In genomic region chr7:46146454-46147255, GRCh38 we compare ENCODE assay signal across 12 cellular contexts.
DNase-seq lines count a peak whose midpoint lies in the region; ATAC-seq, FAIRE-seq and TF ChIP-seq lines count a peak whose summit lies in the region.
"Had no signal": no experiment of that assay in that cellular context is flagged by ENCODE, and none has a peak within 500 bp of the region (broad histone marks: within the 10 kb centered on the region; RNA-seq: fewer than 3 reads in every experiment).

No MANE protein-coding gene starts in this region.

- no peak overlapping the region for H3K27ac Mint-ChIP-seq in activated CD8-positive, alpha-beta memory T cell treated with anti-CD3 and anti-CD28 coated beads, Interleukin-2, amount 10 ng/mL, durations not matched to agents 7 days and 5 days
- H3K27ac Mint-ChIP-seq: naive thymus-derived CD8-positive, alpha-beta T cell had no signal

- peak; percentile 72 for DNase-seq in H54 (ENCODE audit: insufficient read length, low spot score)
- DNase-seq in SJSA1 (ENCODE audit: low read depth in 1 of 2, low spot score in 2 of 2): peak; percentile 46 to 52
- peak; percentile 90 for DNase-seq in glomerular visceral epithelial cell (ENCODE audit: extremely low spot score)
- DNase-seq in thyroid gland: peak; percentile 65 to 84
- DNase-seq in activated CD8-positive, alpha-beta memory T cell treated with anti-CD3 and anti-CD28 coated beads, Interleukin-2, amount 10 ng/mL, durations not matched to agents 7 days and 5 days: no peak
- DNase-seq: amygdala; DND-41; naive thymus-derived CD8-positive, alpha-beta T cell; NCI-H187 treated with DMSO at 0.1 percent for 48 hours had no signal

- no peak for TF ChIP-seq POLR2A in H54 (IDR thresholded peaks at IDR 0.05; ENCODE audit: low read depth, low read length)
- no peak for TF ChIP-seq POLR2A in thyroid gland (IDR thresholded peaks at IDR 0.05)

- 61 to 71% methylated on average over 11 of the region's 11 CpGs for whole genome bisulfite sequencing in thyroid gland, 2 donors

- intact Hi-C loops in thyroid gland (cut with DNase I): no loop called here

- FAIRE-seq in H54 (lab: Jason Lieb, UNC): peak; percentile 97
- FAIRE-seq: TTC549 had no signal

- H3K9me3 ChIP-seq in SJSA1 (replicated peaks) (no peaks in the 10 kb centered on the region), thyroid gland (no peaks in the 10 kb centered on the region)

- ATAC-seq in GM19023 (IDR thresholded peaks at IDR 0.05; ENCODE audit: unreplicated experiment) (no peak), HG03097 (IDR thresholded peaks at IDR 0.05; ENCODE audit: low FRiP score, unreplicated experiment) (no peak)
- no peak for ATAC-seq in activated CD8-positive, alpha-beta memory T cell treated with anti-CD3 and anti-CD28 coated beads, Interleukin-2, amount 10 ng/mL, durations not matched to agents 7 days and 5 days
- ATAC-seq: naive thymus-derived CD8-positive, alpha-beta T cell had no signal

- H3K36me3 ChIP-seq in SJSA1 (no peaks in the 10 kb centered on the region), thyroid gland (no peaks in the 10 kb centered on the region)

- H3K4me1 Mint-ChIP-seq in activated CD8-positive, alpha-beta memory T cell treated with anti-CD3 and anti-CD28 coated beads, Interleukin-2, amount 10 ng/mL, durations not matched to agents 7 days and 5 days: no peaks in the 10 kb centered on the region
- H3K4me1 Mint-ChIP-seq: naive thymus-derived CD8-positive, alpha-beta T cell had no signal

- H3K4me3 Mint-ChIP-seq in activated CD8-positive, alpha-beta memory T cell treated with anti-CD3 and anti-CD28 coated beads, Interleukin-2, amount 10 ng/mL, durations not matched to agents 7 days and 5 days: no peak overlapping the region
- H3K4me3 Mint-ChIP-seq: naive thymus-derived CD8-positive, alpha-beta T cell had no signal

- no peak for TF ChIP-seq CTCF in thyroid gland (IDR thresholded peaks at IDR 0.05)

- H3K27ac ChIP-seq in SJSA1 (peak overlapping the region; percentile 84), thyroid gland (peak overlapping the region; percentile 42 to 71 (median 64))

- CTCF ChIA-PET in activated CD8-positive, alpha-beta memory T cell treated with anti-CD3 and anti-CD28 coated beads, Interleukin-2, amount 10 ng/mL, durations not matched to agents 7 days and 5 days (lab: Charles Lee): no interaction called here

- peaks cover 2% of the 10 kb centered on the region for H3K9me3 Mint-ChIP-seq in activated CD8-positive, alpha-beta memory T cell treated with anti-CD3 and anti-CD28 coated beads, Interleukin-2, amount 10 ng/mL, durations not matched to agents 7 days and 5 days (ENCODE audit: low read depth)

- H3K4me1 ChIP-seq in SJSA1 (replicated peaks) (peaks cover 47% of the 10 kb centered on the region), thyroid gland (peaks cover 14 to 22% of the 10 kb centered on the region in 2 donors)

- no peaks in the 10 kb centered on the region for H3K27me3 Mint-ChIP-seq in activated CD8-positive, alpha-beta memory T cell treated with anti-CD3 and anti-CD28 coated beads, Interleukin-2, amount 10 ng/mL, durations not matched to agents 7 days and 5 days

- H3K36me3 Mint-ChIP-seq in activated CD8-positive, alpha-beta memory T cell treated with anti-CD3 and anti-CD28 coated beads, Interleukin-2, amount 10 ng/mL, durations not matched to agents 7 days and 5 days: no peaks in the 10 kb centered on the region

- H3K4me3 ChIP-seq in SJSA1: no peak overlapping the region
- no peak overlapping the region for H3K4me3 ChIP-seq in thyroid gland (replicated peaks in 1 of 3)

- H3K27me3 ChIP-seq in SJSA1 (replicated peaks) (no peaks in the 10 kb centered on the region), thyroid gland (no peaks in the 10 kb centered on the region)
